In the genomic region with DNA sequence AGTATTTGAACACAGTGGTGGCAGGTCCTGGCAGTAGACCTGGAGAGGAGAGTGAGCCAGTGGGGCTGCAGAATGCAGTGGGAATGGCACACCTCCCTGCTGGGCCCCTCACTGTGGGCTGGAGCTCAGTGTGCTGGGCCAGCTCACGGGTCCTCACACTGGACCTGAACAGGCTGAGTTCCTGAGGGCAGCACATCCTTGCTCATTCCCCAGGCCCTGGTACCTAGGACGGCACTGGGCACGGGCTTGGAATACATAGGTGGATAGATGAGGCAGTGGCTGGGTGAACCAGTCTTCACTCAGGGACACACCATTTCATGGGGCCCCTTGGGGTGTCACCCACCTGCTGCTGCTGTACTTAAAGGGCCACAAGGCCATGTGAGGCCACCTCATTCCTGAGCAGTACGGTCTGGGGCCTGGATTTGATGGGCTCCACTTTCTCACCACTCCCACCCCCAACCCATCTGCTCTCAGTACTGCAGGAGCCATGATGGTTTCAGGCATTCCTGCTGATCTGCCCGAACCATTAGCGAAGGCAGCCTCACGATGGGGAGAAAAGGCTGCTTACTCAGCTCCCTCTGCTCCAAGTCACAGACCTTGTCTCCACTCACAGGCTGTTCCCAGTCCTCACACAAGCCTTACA, we compare ENCODE assay signal across 1 cellular context.
TF ChIP-seq lines count a peak whose summit lies in the region.

No MANE protein-coding gene starts in this region.

TF ChIP-seq in K562, 482 proteins besides CTCF, POLR2A, EP300 and RAD21:
- TF ChIP-seq TSC22D4 (tag; IDR thresholded peaks at IDR 0.05) = no peak
- TF ChIP-seq OTX1 (CRISPR knock-in tag; IDR thresholded peaks at IDR 0.05) = no peak
- TF ChIP-seq RBFOX2 (IDR thresholded peaks at IDR 0.05; ENCODE audit: low read depth, low read length) = peak; percentile 42; the same call in 1 of the 2 replicates
- TF ChIP-seq, protein P1, sequence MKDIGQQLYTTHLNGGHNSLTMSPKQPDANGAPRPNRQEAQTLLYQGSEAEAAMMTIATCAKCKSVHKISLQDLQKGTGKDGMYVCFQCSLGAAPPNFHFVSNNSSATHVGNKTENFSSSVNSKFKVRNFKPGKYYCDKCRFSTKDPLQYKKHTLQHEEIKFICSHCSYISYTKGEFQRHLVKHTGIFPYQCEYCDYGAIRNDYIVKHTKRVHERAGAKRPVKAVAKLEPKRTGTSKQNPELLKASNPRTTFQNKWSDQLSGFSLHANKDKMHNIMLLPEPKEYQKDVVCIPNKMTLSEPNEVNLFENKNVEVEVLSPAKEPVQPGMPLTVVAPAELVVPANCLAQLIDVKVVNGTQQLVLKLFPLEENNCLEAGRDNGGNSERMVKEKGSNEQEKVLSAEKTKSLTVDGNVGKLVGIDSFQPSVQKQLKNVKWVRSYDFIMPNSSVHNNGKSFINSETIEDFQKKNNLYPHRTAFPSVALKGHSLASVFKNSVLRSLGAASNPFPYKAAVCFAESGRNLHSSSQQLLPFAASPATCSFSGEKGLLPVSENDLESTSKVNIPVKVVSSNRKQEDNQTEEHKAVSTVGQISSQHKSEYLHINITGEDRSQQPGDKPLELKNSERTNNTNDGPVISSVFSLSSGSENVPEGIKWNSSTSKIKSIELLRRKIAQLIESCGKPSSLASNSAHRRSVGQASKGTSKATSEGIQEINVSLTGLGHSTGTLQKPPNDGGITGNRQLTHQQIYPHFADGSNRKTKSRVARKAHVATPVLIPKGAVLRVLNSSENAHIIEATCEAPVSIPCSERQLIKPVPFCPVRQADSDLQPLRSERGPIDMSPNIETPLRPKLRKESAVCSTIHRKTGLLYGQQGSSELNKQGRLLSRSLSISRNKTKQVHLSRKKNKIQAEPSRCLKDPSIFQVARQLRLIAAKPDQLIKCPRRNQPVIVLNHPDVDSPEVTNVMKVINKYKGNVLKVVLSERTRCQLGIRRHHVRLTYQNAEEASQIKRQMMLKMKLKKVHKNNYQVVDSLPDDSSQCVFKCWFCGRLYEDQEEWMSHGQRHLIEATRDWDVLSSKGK (CRISPR knock-in tag; IDR thresholded peaks at IDR 0.05) = no peak
- no peak for TF ChIP-seq PRMT5 (CRISPR knock-in tag; IDR thresholded peaks at IDR 0.05)
TF ChIP-seq in K562: peak in this region for 1.
